In genomic region chr5:44603496-44604272, GRCh38 we compare ENCODE assay signal across 17 cellular contexts.
DNase-seq lines count a peak whose midpoint lies in the region; ATAC-seq and TF ChIP-seq lines count a peak whose summit lies in the region.
"Had no signal": no experiment of that assay in that cellular context is flagged by ENCODE, and none has a peak within 500 bp of the region (broad histone marks: within the 10 kb centered on the region; RNA-seq: fewer than 3 reads in every experiment).

No MANE protein-coding gene starts in this region.

- no peak for TF ChIP-seq POLR2A in erythroblast (IDR thresholded peaks at IDR 0.05; ENCODE audit: low read length)
- no peak for TF ChIP-seq POLR2A in sigmoid colon (IDR thresholded peaks at IDR 0.05)
- TF ChIP-seq POLR2A in body of pancreas (IDR thresholded peaks at IDR 0.05): no peak

- no peak for TF ChIP-seq EP300 in sigmoid colon (IDR thresholded peaks at IDR 0.05)

- H3K9me3 ChIP-seq in OCI-LY1 (ENCODE audit: low read length) (no peaks in the 10 kb centered on the region), sigmoid colon (no peaks in the 10 kb centered on the region), body of pancreas (no peaks in the 10 kb centered on the region)
- H3K9me3 ChIP-seq: colonic mucosa had no signal

- H3K27me3 ChIP-seq in OCI-LY1 (ENCODE audit: insufficient read depth, low read length) (no peaks in the 10 kb centered on the region), sigmoid colon (no peaks in the 10 kb centered on the region), body of pancreas (no peaks in the 10 kb centered on the region)
- H3K27me3 ChIP-seq: colonic mucosa, neutrophil had no signal

- no peaks in the 10 kb centered on the region for H3F3A ChIP-seq in OCI-LY1 (ENCODE audit: insufficient read depth, low read length)

- TF ChIP-seq CTCF in AG09319 (IDR thresholded peaks at IDR 0.05; ENCODE audit: low read depth, low read length): peak; percentile 14
- peak; percentile 10 for TF ChIP-seq CTCF in GM12865 (IDR thresholded peaks at IDR 0.05; ENCODE audit: insufficient read depth, low read depth, low read length, missing control alignments)
- peak; percentile 38; the same call in 1 of the 2 replicates for TF ChIP-seq CTCF in OCI-LY1 (IDR thresholded peaks at IDR 0.05; ENCODE audit: low read length)
- no peak for TF ChIP-seq CTCF in sigmoid colon (IDR thresholded peaks at IDR 0.05)
- no peak for TF ChIP-seq CTCF in body of pancreas (IDR thresholded peaks at IDR 0.05)

- H3K4me1 ChIP-seq in OCI-LY1 (ENCODE audit: insufficient read depth, low read length, severe bottlenecking): no peaks in the 10 kb centered on the region
- H3K4me1 ChIP-seq in sigmoid colon: no peaks in the 10 kb centered on the region
- no peaks in the 10 kb centered on the region for H3K4me1 ChIP-seq in body of pancreas
- H3K4me1 ChIP-seq: colonic mucosa had no signal

- no peaks in the 10 kb centered on the region for H4K20me1 ChIP-seq in OCI-LY1 (ENCODE audit: insufficient read depth, low read length)

- no peak overlapping the region for H2AFZ ChIP-seq in OCI-LY1 (ENCODE audit: low read length)

- WGBS in sigmoid colon, 2 donors: 76 to 86% methylated on average over 8 of the region's 8 CpGs
- WGBS in body of pancreas, 2 donors: 83 to 84% methylated on average over 6 to 8 of the region's 8 CpGs

- no peak for DNase-seq in AG09319 (ENCODE audit: extremely low read depth, low read depth)
- DNase-seq in GM12865 (ENCODE audit: low read depth): peak; percentile 1
- peak; percentile 0 to 17 for DNase-seq in erythroblast (lab: John Stamatoyannopoulos, UW)
- no peak for DNase-seq in sigmoid colon
- no peak for DNase-seq in T-helper 9 cell
- no peak for DNase-seq in body of pancreas
- DNase-seq in cerebellar cortex (ENCODE audit: low spot score): no peak
- DNase-seq: activated CD4-positive, alpha-beta T cell treated with anti-CD3 and anti-CD28 coated beads for 4 hours; anterior cingulate cortex; colonic mucosa; GOT3; Kasumi-1; NCI-H2081; T-cell had no signal

- H3K36me3 ChIP-seq in OCI-LY1 (ENCODE audit: insufficient read depth, low read length) (no peaks in the 10 kb centered on the region), sigmoid colon (no peaks in the 10 kb centered on the region), body of pancreas (replicated peaks in 1 of 2; ENCODE audit: insufficient read depth in 1 of 2, low read depth in 2 of 2) (no peaks in the 10 kb centered on the region)
- H3K36me3 ChIP-seq: colonic mucosa, neutrophil had no signal

- intact Hi-C loops in sigmoid colon (cut with DNase I) (no loop called here), body of pancreas (cut with DNase I) (no loop called here)

- H3K79me2 ChIP-seq in OCI-LY1 (ENCODE audit: insufficient read depth, low read length): no peaks in the 10 kb centered on the region

- no peaks in the 10 kb centered on the region for H3K9me2 ChIP-seq in OCI-LY1 (ENCODE audit: low read depth, low read length)

- no peak overlapping the region for H3K4me3 ChIP-seq in GM12865 (ENCODE audit: low read depth, low read length)
- no peak overlapping the region for H3K4me3 ChIP-seq in OCI-LY1 (ENCODE audit: low read depth, low read length, poor library complexity, severe bottlenecking)
- no peak overlapping the region for H3K4me3 ChIP-seq in sigmoid colon
- no peak overlapping the region for H3K4me3 ChIP-seq in body of pancreas
- H3K4me3 ChIP-seq: colonic mucosa had no signal

- no peak overlapping the region for H3K9ac ChIP-seq in OCI-LY1 (ENCODE audit: low read length)

- H3K4me2 ChIP-seq in OCI-LY1 (ENCODE audit: low read length): no peak overlapping the region

- H3K27ac ChIP-seq in OCI-LY1 (ENCODE audit: low read depth, low read length, poor library complexity, severe bottlenecking): no peak overlapping the region
- H3K27ac ChIP-seq in sigmoid colon: no peak overlapping the region
- no peak overlapping the region for H3K27ac ChIP-seq in body of pancreas
- H3K27ac ChIP-seq: colonic mucosa, neutrophil had no signal

- ATAC-seq in body of pancreas: no peak
- ATAC-seq: stimulated activated memory B cell treated with anti-CD40 and anti-IgM and Interleukin-4, amounts not matched to agents 10 μg/mL and 1 μg/mL and 100 μg/mL, for 72 hours; T-cell had no signal

Comparison
In these comparisons a context has a peak if more than half of its experiments do, and no peak if none do; other contexts are left out.
1. DNase-seq: peak in GM12865 (single experiment) and erythroblast (2 of 2); none in AG09319 (single experiment), sigmoid colon (single experiment), T-helper 9 cell (single experiment), body of pancreas (0 of 4) and cerebellar cortex (single experiment).
2. CTCF ChIP-seq: peak in AG09319 (single experiment), GM12865 (single experiment) and OCI-LY1 (single experiment); none in sigmoid colon (0 of 4) and body of pancreas (0 of 7).